In the genomic region with DNA sequence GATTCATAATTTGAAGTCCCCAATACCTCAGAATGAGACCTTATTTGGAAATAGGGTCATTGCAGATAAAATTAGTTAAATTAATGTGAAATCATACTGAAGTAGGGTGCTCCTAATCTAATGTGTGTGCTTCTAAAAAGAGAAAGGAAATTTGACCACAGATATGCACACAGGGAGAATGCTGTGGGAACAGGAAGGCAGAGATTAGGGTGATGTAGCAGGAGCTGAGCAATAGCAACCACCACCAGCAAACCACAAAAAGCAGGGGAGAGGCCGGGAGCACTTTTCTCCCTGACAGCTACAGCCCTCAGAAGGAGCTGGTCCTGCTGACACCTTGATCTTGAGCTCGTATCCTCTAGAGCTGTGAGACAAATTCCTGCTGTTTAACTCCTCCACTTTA, we compare ENCODE assay signal across 18 cellular contexts. TPM values are rescaled to one million over a fixed set of nuclear protein-coding genes. Genes with fewer than 3 reads are reported as not detected.
A peak's percentile ranks its signal among the peaks of the same experiment; 100 is the strongest.
DNase-seq lines count a peak whose midpoint lies in the region; ATAC-seq and TF ChIP-seq lines count a peak whose summit lies in the region.
"Had no signal": no experiment of that assay in that cellular context is flagged by ENCODE, and none has a peak within 500 bp of the region (broad histone marks: within the 10 kb centered on the region; RNA-seq: fewer than 3 reads in every experiment).

No MANE protein-coding gene starts in this region.

- H3K27ac ChIP-seq in SK-N-SH (ENCODE audit: low read depth in 2 of 2, low read length in 1 of 2) = peak overlapping the region in 1 of 2 experiments; percentile 41; a peak in 2 of 4 replicates

- H3K9ac ChIP-seq in SK-N-SH = no peak overlapping the region

- H3F3A ChIP-seq in SK-N-SH (replicated peaks; ENCODE audit: insufficient read depth) = peaks cover 3% of the 10 kb centered on the region

- no peaks in the 10 kb centered on the region for H3K36me3 ChIP-seq in SK-N-SH (replicated peaks in 1 of 2; ENCODE audit: control insufficient read depth in 1 of 2, insufficient read depth in 2 of 2, low read length in 1 of 2)
- H3K36me3 ChIP-seq: neutrophil had no signal

- no peak for TF ChIP-seq EP300 in SK-N-SH (IDR thresholded peaks at IDR 0.05; ENCODE audit: borderline replicate concordance in 1 of 2, low read depth in 1 of 2, low read length in 1 of 2)

- WGBS in SK-N-SH (ENCODE audit: low lambda C conversion rate) = 73% methylated on average over 2 of the region's 2 CpGs

- H3K36me3 Mint-ChIP-seq in immature natural killer cell = no peaks in the 10 kb centered on the region
- H3K36me3 Mint-ChIP-seq: activated CD4-positive, alpha-beta memory T cell treated with anti-CD3 and anti-CD28 coated beads for 36 hours had no signal

- peaks cover 3 to 8% of the 10 kb centered on the region in 2 experiments; a peak in 2 of 4 replicates for H3K4me1 ChIP-seq in SK-N-SH (ENCODE audit: control insufficient read depth in 1 of 2, insufficient read depth in 2 of 2, low read depth in 1 of 2, low read length in 1 of 2)

- no peak overlapping the region for H3K4me2 ChIP-seq in SK-N-SH

- peak; percentile 34; the same call in 2 of the 3 replicates for ATAC-seq in SK-N-SH treated with all-trans-retinoic acid at 6 μM for 48 hours
- ATAC-seq in HG03025 (IDR thresholded peaks at IDR 0.05; ENCODE audit: low FRiP score, unreplicated experiment) = no peak
- ATAC-seq: Panc1 had no signal

- DNase-seq in SK-N-SH = no peak
- peak; percentile 38 for DNase-seq in SW480 (ENCODE audit: low spot score)
- peak; percentile 94 for DNase-seq in fibroblast of villous mesenchyme (ENCODE audit: low read depth)
- DNase-seq in immature natural killer cell = no peak
- DNase-seq in germinal center (ENCODE audit: low spot score) = no peak
- no peak for DNase-seq in SHP77 treated with DMSO at 0.1 percent for 48 hours (lab: John Stamatoyannopoulos, UW)
- DNase-seq: 8988T; activated CD4-positive, alpha-beta memory T cell treated with anti-CD3 and anti-CD28 coated beads for 36 hours; activated effector memory CD4-positive, alpha-beta T cell treated with anti-CD3 and anti-CD28 coated beads, Interleukin-2, amount 50 U/mL, for 16 hours; NCI-H1105; NCI-H446 treated with DMSO at 0.1 percent for 48 hours; stimulated activated CD4-positive, alpha-beta T cell treated with anti-CD3 and anti-CD28 coated beads, Interleukin-12 subunit alpha, Interleukin-12 subunit beta, amount 100 ng/mL, for 4 hours had no signal

- CTCF ChIA-PET in SK-N-SH (lab: Yijun Ruan, JAX) = no interaction called here

- no peaks in the 10 kb centered on the region for H4K20me1 ChIP-seq in SK-N-SH (ENCODE audit: insufficient read depth)

- POLR2A ChIA-PET in SK-N-SH (lab: Yijun Ruan, JAX) = no interaction called here

- TF ChIP-seq CTCF in SK-N-SH (IDR thresholded peaks at IDR 0.05) = no peak
- TF ChIP-seq CTCF in fibroblast of villous mesenchyme (IDR thresholded peaks at IDR 0.05; ENCODE audit: insufficient read depth, low read depth, low read length) = no peak

- H3K4me3 Mint-ChIP-seq in immature natural killer cell = no peak overlapping the region
- H3K4me3 Mint-ChIP-seq: activated CD4-positive, alpha-beta memory T cell treated with anti-CD3 and anti-CD28 coated beads for 36 hours; central memory CD8-positive, alpha-beta T cell had no signal

- no peak for TF ChIP-seq RAD21 in SK-N-SH (IDR thresholded peaks at IDR 0.05; ENCODE audit: low read length)

- H2AFZ ChIP-seq in SK-N-SH (ENCODE audit: low read depth) = no peak overlapping the region

- H3K9me3 Mint-ChIP-seq in immature natural killer cell = peaks cover 0 to 7% (median 0%) of the 10 kb centered on the region in 6 donors
- H3K9me3 Mint-ChIP-seq: activated CD4-positive, alpha-beta memory T cell treated with anti-CD3 and anti-CD28 coated beads for 36 hours; central memory CD8-positive, alpha-beta T cell had no signal

- H3K9me3 ChIP-seq in SK-N-SH = no peaks in the 10 kb centered on the region
- H3K9me3 ChIP-seq: neutrophil had no signal

- no peaks in the 10 kb centered on the region for H3K4me1 Mint-ChIP-seq in immature natural killer cell
- H3K4me1 Mint-ChIP-seq: central memory CD8-positive, alpha-beta T cell had no signal

- H3K27me3 Mint-ChIP-seq in immature natural killer cell (ENCODE audit: low read depth in 3 of 3) = peaks cover 0 to 2% (median 0%) of the 10 kb centered on the region in 3 donors
- H3K27me3 Mint-ChIP-seq: activated CD4-positive, alpha-beta memory T cell treated with anti-CD3 and anti-CD28 coated beads for 36 hours had no signal

- H3K27me3 ChIP-seq in SK-N-SH (ENCODE audit: insufficient read depth) = no peaks in the 10 kb centered on the region

- no peak overlapping the region for H3K27ac Mint-ChIP-seq in immature natural killer cell
- H3K27ac Mint-ChIP-seq: activated CD4-positive, alpha-beta memory T cell treated with anti-CD3 and anti-CD28 coated beads for 36 hours had no signal

- H3K4me3 ChIP-seq in SK-N-SH (ENCODE audit: low read depth in 2 of 2, low read length in 1 of 2) (no peak overlapping the region), fibroblast of villous mesenchyme (ENCODE audit: low read depth, low read length) (no peak overlapping the region)

- H3K79me2 ChIP-seq in SK-N-SH (ENCODE audit: insufficient read depth) = no peaks in the 10 kb centered on the region

- H3K9me2 ChIP-seq in SK-N-SH = no peaks in the 10 kb centered on the region

TF ChIP-seq in SK-N-SH treated with all-trans-retinoic acid at 6 μM for 48 hours, 23 proteins besides CTCF, POLR2A, EP300 and RAD21:
- TF ChIP-seq RARB (CRISPR knock-in tag; IDR thresholded peaks at IDR 0.05) (no peak), ISL1 (CRISPR knock-in tag; IDR thresholded peaks at IDR 0.05) (no peak), BACH2 (CRISPR knock-in tag; IDR thresholded peaks at IDR 0.05; ENCODE audit: borderline replicate concordance) (no peak), CSDC2 (CRISPR knock-in tag; IDR thresholded peaks at IDR 0.05) (no peak), ZNF70 (CRISPR knock-in tag; IDR thresholded peaks at IDR 0.05) (no peak), PATZ1 (CRISPR knock-in tag; IDR thresholded peaks at IDR 0.05; ENCODE audit: borderline replicate concordance) (no peak), ARNTL (CRISPR knock-in tag; IDR thresholded peaks at IDR 0.05; ENCODE audit: borderline replicate concordance, low read depth) (no peak), ZC3H10 (CRISPR knock-in tag; IDR thresholded peaks at IDR 0.05) (no peak), ZNF8 (CRISPR knock-in tag; IDR thresholded peaks at IDR 0.05) (no peak), GLIS3 (CRISPR knock-in tag; IDR thresholded peaks at IDR 0.05) (no peak), PPARA (CRISPR knock-in tag; IDR thresholded peaks at IDR 0.05; ENCODE audit: borderline replicate concordance) (no peak)

TF ChIP-seq in SK-N-SH, 30 proteins besides CTCF, POLR2A, EP300 and RAD21:
- TF ChIP-seq USF1 (IDR thresholded peaks at IDR 0.05; ENCODE audit: borderline replicate concordance, low read depth) = no peak
- no peak for TF ChIP-seq IRF3 (IDR thresholded peaks at IDR 0.05; ENCODE audit: low read depth, low read length)
- TF ChIP-seq, protein P1, sequence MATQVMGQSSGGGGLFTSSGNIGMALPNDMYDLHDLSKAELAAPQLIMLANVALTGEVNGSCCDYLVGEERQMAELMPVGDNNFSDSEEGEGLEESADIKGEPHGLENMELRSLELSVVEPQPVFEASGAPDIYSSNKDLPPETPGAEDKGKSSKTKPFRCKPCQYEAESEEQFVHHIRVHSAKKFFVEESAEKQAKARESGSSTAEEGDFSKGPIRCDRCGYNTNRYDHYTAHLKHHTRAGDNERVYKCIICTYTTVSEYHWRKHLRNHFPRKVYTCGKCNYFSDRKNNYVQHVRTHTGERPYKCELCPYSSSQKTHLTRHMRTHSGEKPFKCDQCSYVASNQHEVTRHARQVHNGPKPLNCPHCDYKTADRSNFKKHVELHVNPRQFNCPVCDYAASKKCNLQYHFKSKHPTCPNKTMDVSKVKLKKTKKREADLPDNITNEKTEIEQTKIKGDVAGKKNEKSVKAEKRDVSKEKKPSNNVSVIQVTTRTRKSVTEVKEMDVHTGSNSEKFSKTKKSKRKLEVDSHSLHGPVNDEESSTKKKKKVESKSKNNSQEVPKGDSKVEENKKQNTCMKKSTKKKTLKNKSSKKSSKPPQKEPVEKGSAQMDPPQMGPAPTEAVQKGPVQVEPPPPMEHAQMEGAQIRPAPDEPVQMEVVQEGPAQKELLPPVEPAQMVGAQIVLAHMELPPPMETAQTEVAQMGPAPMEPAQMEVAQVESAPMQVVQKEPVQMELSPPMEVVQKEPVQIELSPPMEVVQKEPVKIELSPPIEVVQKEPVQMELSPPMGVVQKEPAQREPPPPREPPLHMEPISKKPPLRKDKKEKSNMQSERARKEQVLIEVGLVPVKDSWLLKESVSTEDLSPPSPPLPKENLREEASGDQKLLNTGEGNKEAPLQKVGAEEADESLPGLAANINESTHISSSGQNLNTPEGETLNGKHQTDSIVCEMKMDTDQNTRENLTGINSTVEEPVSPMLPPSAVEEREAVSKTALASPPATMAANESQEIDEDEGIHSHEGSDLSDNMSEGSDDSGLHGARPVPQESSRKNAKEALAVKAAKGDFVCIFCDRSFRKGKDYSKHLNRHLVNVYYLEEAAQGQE (IDR thresholded peaks at IDR 0.05; ENCODE audit: low read depth, low read length) = no peak
- TF ChIP-seq YY1 (IDR thresholded peaks at IDR 0.05; ENCODE audit: low read depth) = no peak

RNA-seq across cellular contexts. Expression of gene SCG2, which starts 24.6 kb away (rescaled TPM):
- polyA plus RNA-seq in SK-N-SH (2012; rRNA removed) (373 and 509 TPM in 2 replicates), immature natural killer cell (not detected)
- 589 and 747 TPM in 2 replicates for polyA plus RNA-seq in SK-N-SH (2012; cell fraction: cytosol; rRNA removed)
- polyA plus RNA-seq in SK-N-SH (2012; cell fraction: nucleus; rRNA removed) = 127 and 310 TPM in 2 replicates
- 0.86 and 0.97 TPM in 2 replicates for total RNA-seq in fibroblast of villous mesenchyme
- total RNA-seq: activated CD4-positive, alpha-beta memory T cell treated with anti-CD3 and anti-CD28 coated beads for 36 hours; endothelial cell of umbilical vein had no signal
- polyA plus RNA-seq: endothelial cell of umbilical vein had no signal

Comparison
In these comparisons a context has a peak if more than half of its experiments do, and no peak if none do; other contexts are left out.
1. DNase-seq: peak in SW480 (single experiment) and fibroblast of villous mesenchyme (single experiment); none in SK-N-SH (single experiment), immature natural killer cell (0 of 3), germinal center (single experiment) and SHP77 treated with DMSO at 0.1 percent for 48 hours (single experiment).
2. RNA of gene SCG2, which starts 24.6 kb away (polyA plus RNA-seq): 127 to 747 TPM in SK-N-SH; not detected in immature natural killer cell; every median in the first group is over 100 times any median in the second.